ENCODE assay signal across 23 cellular contexts in genomic region chr16:34054137-34054536, GRCh38.
"Had no signal": no experiment of that assay in that cellular context is flagged by ENCODE, and none has a peak within 500 bp of the region (broad histone marks: within the 10 kb centered on the region; RNA-seq: fewer than 3 reads in every experiment).

No MANE protein-coding gene starts in this region.

- H3K27me3 ChIP-seq: neural progenitor cell, right atrium auricular region, upper lobe of right lung, uterus had no signal

- H3K36me3 Mint-ChIP-seq: neural progenitor cell had no signal

- H3K27ac Mint-ChIP-seq: naive thymus-derived CD4-positive, alpha-beta T cell; nephron; neural progenitor cell had no signal

- H3K36me3 ChIP-seq: left lung, neural progenitor cell, prostate gland, right atrium auricular region, suprapubic skin, transverse colon, upper lobe of right lung, uterus had no signal

- H3K4me3 Mint-ChIP-seq: naive thymus-derived CD4-positive, alpha-beta T cell; nephron; neural progenitor cell; stimulated activated naive CD8-positive, alpha-beta T cell treated with anti-CD3 and anti-CD28 coated beads, Interleukin-15, amount 100 ng/mL, for 72 hours had no signal

- FAIRE-seq: keratinocyte had no signal

- DNase-seq: dermis blood vessel endothelial cell; effector memory CD4-positive, alpha-beta T cell; left lung; mammary epithelial cell; mesendoderm; midbrain; naive thymus-derived CD4-positive, alpha-beta T cell; stimulated activated CD4-positive, alpha-beta T cell treated with anti-CD3 and anti-CD28 coated beads, Interleukin-15, amount 100 ng/mL, for 24 hours; stimulated activated CD4-positive, alpha-beta T cell treated with anti-CD3 and anti-CD28 coated beads, Interleukin-2, amount 100 ng/mL, for 48 hours; stimulated activated naive CD4-positive, alpha-beta T cell; stimulated activated naive CD8-positive, alpha-beta T cell treated with anti-CD3 and anti-CD28 coated beads, Interleukin-15, amount 100 ng/mL, for 72 hours; transverse colon; upper lobe of right lung; uterus had no signal

- H3K27me3 Mint-ChIP-seq: stimulated activated naive CD8-positive, alpha-beta T cell treated with anti-CD3 and anti-CD28 coated beads, Interleukin-15, amount 100 ng/mL, for 72 hours had no signal

- H3K9ac ChIP-seq: neural progenitor cell, parathyroid adenoma had no signal

- ATAC-seq: left lung; naive thymus-derived CD4-positive, alpha-beta T cell; stimulated activated naive CD8-positive, alpha-beta T cell treated with anti-CD3 and anti-CD28 coated beads, Interleukin-15, amount 100 ng/mL, for 72 hours; upper lobe of right lung had no signal

- H3K9me3 ChIP-seq: prostate gland, upper lobe of right lung, uterus had no signal

- H3K4me2 ChIP-seq: neural progenitor cell had no signal

- H3K27ac ChIP-seq: coronary artery, left lung, neural progenitor cell, parathyroid adenoma, prostate gland, right atrium auricular region, skin epidermis, suprapubic skin, transverse colon, upper lobe of right lung, uterus had no signal

- H3K4me1 Mint-ChIP-seq: naive thymus-derived CD4-positive, alpha-beta T cell; nephron; neural progenitor cell; stimulated activated naive CD8-positive, alpha-beta T cell treated with anti-CD3 and anti-CD28 coated beads, Interleukin-15, amount 100 ng/mL, for 72 hours had no signal

- H3K4me1 ChIP-seq: left lung, neural progenitor cell, parathyroid adenoma, prostate gland, right atrium auricular region, suprapubic skin, transverse colon, upper lobe of right lung, uterus had no signal

- H3K79me2 ChIP-seq: parathyroid adenoma had no signal

- H2AFZ ChIP-seq: neural progenitor cell, parathyroid adenoma had no signal

- H3K4me3 ChIP-seq: coronary artery, left lung, neural progenitor cell, prostate gland, right atrium auricular region, skin epidermis, suprapubic skin, transverse colon, upper lobe of right lung, uterus had no signal
